ENCODE assay signal across 8 cellular contexts in the genomic region with DNA sequence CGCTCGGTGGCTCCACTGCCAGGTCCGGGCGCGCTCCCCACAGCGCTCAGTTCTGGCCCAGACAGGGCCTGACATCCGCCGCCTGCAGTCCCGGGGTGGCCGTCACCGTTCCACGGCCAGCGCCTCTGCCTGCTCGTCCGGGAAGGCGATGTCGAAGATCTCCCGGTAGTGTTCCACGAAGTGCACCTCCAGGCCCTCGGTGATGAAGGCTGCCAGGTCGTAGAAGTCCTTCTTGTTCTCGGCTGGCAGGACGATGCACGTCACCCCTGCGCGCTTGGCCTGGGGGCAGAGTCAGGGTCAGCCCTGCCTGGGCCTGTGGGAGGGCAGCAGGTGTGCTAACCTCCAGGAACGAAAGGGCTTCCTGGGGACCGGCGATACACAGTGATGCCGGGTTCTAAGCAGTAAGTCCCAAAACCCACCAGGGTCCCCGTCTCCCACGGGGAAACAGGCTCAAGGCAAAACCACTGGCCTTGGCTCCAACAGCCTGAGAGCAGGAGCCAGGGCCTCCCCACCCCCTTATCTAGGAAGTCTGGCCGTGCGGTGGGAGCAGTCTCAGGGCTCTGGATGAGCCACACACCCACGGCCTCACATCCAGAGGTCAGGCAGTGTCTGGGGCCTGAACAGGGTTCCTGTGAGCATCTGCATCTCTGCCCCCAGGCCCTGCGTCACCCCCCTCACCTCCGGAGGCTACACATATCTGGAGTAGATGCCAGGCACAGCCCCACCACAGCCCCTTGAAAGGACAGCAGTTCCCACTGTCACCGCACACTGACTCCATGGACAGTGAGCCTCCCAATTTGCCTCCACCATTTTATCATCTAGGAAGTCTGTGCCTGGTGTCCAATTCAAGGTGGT. TPM values are rescaled to one million over a fixed set of nuclear protein-coding genes. Genes with fewer than 3 reads are reported as not detected.
DNase-seq lines count a peak whose midpoint lies in the region; ATAC-seq and TF ChIP-seq lines count a peak whose summit lies in the region.

No MANE protein-coding gene starts in this region.

- peaks cover 3% of the 10 kb centered on the region for H3K4me1 ChIP-seq in mesodermal cell (ENCODE audit: control insufficient read depth, insufficient read depth, low read length, poor library complexity, severe bottlenecking)

- POLR2A ChIA-PET in AG04450 (lab: Yijun Ruan, JAX) = interaction anchor here (0.7 to 2.7 kb wide), 3 partner anchors 26 to 71 kb away, joined by 3 to 14 read pairs (median 7); partner anchors contain the start of genes CATSPERD and LONP1

- TF ChIP-seq CTCF in AG04450 (IDR thresholded peaks at IDR 0.05; ENCODE audit: low read depth, low read length) = no peak
- TF ChIP-seq CTCF in HL-60 (IDR thresholded peaks at IDR 0.05; ENCODE audit: insufficient read depth, low read length) = no peak
- no peak for TF ChIP-seq CTCF in GM20000 (IDR thresholded peaks at IDR 0.05; ENCODE audit: extremely low read depth, missing control alignments)

- H3K27me3 ChIP-seq in AG04450 (ENCODE audit: control insufficient read depth, insufficient read depth, low read length) (no peaks in the 10 kb centered on the region), HL-60 (ENCODE audit: insufficient read depth, poor library complexity, severe bottlenecking) (no peaks in the 10 kb centered on the region)

- peak overlapping the region; percentile 47 for H3K27ac ChIP-seq in AG04450 (ENCODE audit: low read depth, low read length)
- peak overlapping the region; percentile 98 for H3K27ac ChIP-seq in HL-60 (replicated peaks)
- H3K27ac ChIP-seq in mesodermal cell (ENCODE audit: low read depth, low read length, severe bottlenecking) = peak overlapping the region; percentile 45

- peaks cover 15% of the 10 kb centered on the region; the same call in 1 of the 2 replicates for H3K9me3 ChIP-seq in AG04450 (ENCODE audit: control insufficient read depth, insufficient read depth, low read length)
- no peaks in the 10 kb centered on the region for H3K9me3 ChIP-seq in mesodermal cell (ENCODE audit: control insufficient read depth, low read length)

- peaks cover 51% of the 10 kb centered on the region for H3K36me3 ChIP-seq in mesodermal cell (ENCODE audit: control insufficient read depth, insufficient read depth, low read length)

- DNase-seq in AG04450 (ENCODE audit: low read depth, low spot score) (no peak), HL-60 (ENCODE audit: low read depth in 1 of 2, low spot score in 1 of 2) (no peak), amniotic epithelial cell (ENCODE audit: low read depth) (peak; percentile 51), activated gamma-delta T cell (lab: John Stamatoyannopoulos, UW) (no peak), GM20000 (ENCODE audit: low spot score) (no peak), cortex of kidney (lab: John Stamatoyannopoulos, UW) (no peak)

- no peak for ATAC-seq in HG03439 (IDR thresholded peaks at IDR 0.05; ENCODE audit: unreplicated experiment)

- peak overlapping the region; percentile 96 for H3K4me3 ChIP-seq in AG04450 (ENCODE audit: low read depth, low read length)
- H3K4me3 ChIP-seq in HL-60 (replicated peaks; ENCODE audit: insufficient read depth, low read length) = peak overlapping the region; percentile 80
- H3K4me3 ChIP-seq in mesodermal cell (ENCODE audit: extremely low read depth, insufficient read depth, low read length, poor library complexity, severe bottlenecking) = peak overlapping the region; percentile 94

- CTCF ChIA-PET in AG04450 (lab: Charles Lee) = no interaction called here

- 94 to 96% methylated on average over 36 to 38 of the region's 38 CpGs for WGBS in mesodermal cell (ENCODE audit: insufficient coverage in 2 of 2), 2 experiments

RNA-seq across cellular contexts. Expression of gene RPL36, which starts 2.1 kb away (rescaled TPM):
- 478 and 743 TPM in 2 replicates for polyA plus RNA-seq in AG04450 (2011; rRNA removed)
- polyA minus RNA-seq in AG04450 (2011; rRNA and poly(A)+ RNA removed) = 228 and 256 TPM in 2 replicates
- 928 TPM for polyA plus RNA-seq in mesodermal cell (2013, experiment 1 of 2)
- 834 TPM for polyA plus RNA-seq in mesodermal cell (2013, experiment 2 of 2)

RNA-seq across cellular contexts. Expression of gene HSD11B1L, which starts 11.3 kb away (rescaled TPM):
- 4.9 and 7.0 TPM in 2 replicates for polyA plus RNA-seq in AG04450 (2011; rRNA removed)
- 2.3 and 2.4 TPM in 2 replicates for polyA minus RNA-seq in AG04450 (2011; rRNA and poly(A)+ RNA removed)
- polyA plus RNA-seq in mesodermal cell (2013, experiment 1 of 2) = 28.3 TPM
- 23.2 TPM for polyA plus RNA-seq in mesodermal cell (2013, experiment 2 of 2)

RNA-seq across cellular contexts. Expression of gene MICOS13, which starts 11.8 kb away (rescaled TPM):
- 25.2 and 39.3 TPM in 2 replicates for polyA plus RNA-seq in AG04450 (2011; rRNA removed)
- 8.0 and 8.5 TPM in 2 replicates for polyA minus RNA-seq in AG04450 (2011; rRNA and poly(A)+ RNA removed)
- polyA plus RNA-seq in mesodermal cell (2013, experiment 1 of 2) = 32.5 TPM
- 27.0 TPM for polyA plus RNA-seq in mesodermal cell (2013, experiment 2 of 2)

RNA-seq across cellular contexts. Expression of gene LONP1, which starts 27.8 kb away (rescaled TPM):
- 37.8 and 48.6 TPM in 2 replicates for polyA plus RNA-seq in AG04450 (2011; rRNA removed)
- 34.4 and 54.3 TPM in 2 replicates for polyA minus RNA-seq in AG04450 (2011; rRNA and poly(A)+ RNA removed)
- 57.1 TPM for polyA plus RNA-seq in mesodermal cell (2013, experiment 1 of 2)
- 50.6 TPM for polyA plus RNA-seq in mesodermal cell (2013, experiment 2 of 2)

RNA-seq across cellular contexts. Expression of gene CATSPERD, which starts 28.3 kb away (rescaled TPM):
- polyA plus RNA-seq in AG04450 (2011; rRNA removed) = not detected in 2 replicates
- not detected in 2 replicates for polyA minus RNA-seq in AG04450 (2011; rRNA and poly(A)+ RNA removed)
- polyA plus RNA-seq in mesodermal cell (2013, experiment 1 of 2) = not detected
- polyA plus RNA-seq in mesodermal cell (2013, experiment 2 of 2) = not detected

Comparison
In these comparisons a context has a peak if more than half of its experiments do, and no peak if none do; other contexts are left out.
1. H3K27ac ChIP-seq: peak in every context shown above with its lines; median percentile 98 in HL-60; 47 in AG04450; 45 in mesodermal cell.